ENCODE assay signal across 8 cellular contexts in genomic region chr12:49232940-49233841, GRCh38. TPM values are rescaled to one million over a fixed set of nuclear protein-coding genes. Genes with fewer than 3 reads are reported as not detected.
DNase-seq lines count a peak whose midpoint lies in the region; ATAC-seq, FAIRE-seq and TF ChIP-seq lines count a peak whose summit lies in the region.

No MANE protein-coding gene starts in this region.

- TF ChIP-seq POLR2A in K562 (conservative IDR thresholded peaks at IDR 0.05), result no peak

- H3K36me3 ChIP-seq in HAP-1 (replicated peaks) (no peaks in the 10 kb centered on the region), K562 (ENCODE audit: control insufficient read depth, insufficient read depth, low read length) (no peaks in the 10 kb centered on the region)

- POLR2A ChIA-PET in K562 (lab: Yijun Ruan, JAX), result interaction anchor here (0.6 to 4.2 kb wide), 18 partner anchors 11 to 850 kb away, joined by 3 to 72 read pairs (median 3); partner anchors contain the start of genes TROAP, TUBA1B and TUBA1C

- peak overlapping the region; percentile 89 for H3K4me3 Mint-ChIP-seq in stimulated activated memory B cell treated with anti-CD40 and anti-IgM and Interleukin-4, amounts not matched to agents 10 μg/mL and 1 μg/mL and 100 μg/mL, for 72 hours

- H2AFZ ChIP-seq in K562 (ENCODE audit: low read depth, low read length), result peak overlapping the region; percentile 95

- peak; percentile 16 to 29; a peak in 2 of 4 replicates for TF ChIP-seq RAD21 in K562 (CRISPR knock-in tag; conservative IDR thresholded peaks at IDR 0.05 in 1 of 2, IDR thresholded peaks at IDR 0.05 in 1 of 2)

- in situ Hi-C loops in HAP-1 (cut with MboI; ENCODE audit: low sequenced_read_pairs), result loop anchor here (10.0 kb wide), 1 partner anchor 98 kb away; the partner anchor contains the start of gene TUBA1B
- in situ Hi-C loops in K562 (cut with MboI), result loop anchor here (5.0 kb wide), 2 partner anchors 91 to 171 kb away; partner anchors contain the start of gene KMT2D

- FAIRE-seq in K562 (lab: Jason Lieb, UNC), result peak; percentile 100

- peaks cover 16% of the 10 kb centered on the region for H3K4me1 Mint-ChIP-seq in stimulated activated memory B cell treated with anti-CD40 and anti-IgM and Interleukin-4, amounts not matched to agents 10 μg/mL and 1 μg/mL and 100 μg/mL, for 72 hours

- H3K4me1 ChIP-seq in HAP-1, result peaks cover 37% of the 10 kb centered on the region
- peaks cover 27 to 40% of the 10 kb centered on the region in 2 experiments for H3K4me1 ChIP-seq in K562 (replicated peaks in 1 of 2; ENCODE audit: control insufficient read depth in 2 of 2, insufficient read depth in 2 of 2, low read length in 2 of 2)

- no peaks in the 10 kb centered on the region for H3K27me3 Mint-ChIP-seq in stimulated activated memory B cell treated with anti-CD40 and anti-IgM and Interleukin-4, amounts not matched to agents 10 μg/mL and 1 μg/mL and 100 μg/mL, for 72 hours

- 6% methylated on average over 25 of the region's 25 CpGs for WGBS in K562 (ENCODE audit: insufficient coverage, low coverage, missing lambda C conversion rate)

- no peaks in the 10 kb centered on the region; the same call in 1 of the 3 replicates for H3K79me2 ChIP-seq in K562 (ENCODE audit: control insufficient read depth, insufficient read depth, low read length)

- H3K27me3 ChIP-seq in HAP-1 (ENCODE audit: low read depth) (no peaks in the 10 kb centered on the region), K562 (ENCODE audit: control insufficient read depth in 2 of 2, insufficient read depth in 2 of 2, low read length in 2 of 2) (no peaks in the 10 kb centered on the region)

- peak overlapping the region; percentile 87 for H3K27ac ChIP-seq in K562 (ENCODE audit: extremely low read depth, low read depth, low read length)

- TF ChIP-seq EP300 in K562 (IDR thresholded peaks at IDR 0.05; ENCODE audit: low read length), result peak; percentile 88

- H3K9me3 Mint-ChIP-seq in stimulated activated memory B cell treated with anti-CD40 and anti-IgM and Interleukin-4, amounts not matched to agents 10 μg/mL and 1 μg/mL and 100 μg/mL, for 72 hours, result no peaks in the 10 kb centered on the region

- peak overlapping the region; percentile 88 for H3K27ac Mint-ChIP-seq in stimulated activated memory B cell treated with anti-CD40 and anti-IgM and Interleukin-4, amounts not matched to agents 10 μg/mL and 1 μg/mL and 100 μg/mL, for 72 hours

- ATAC-seq in K562 (peak; percentile 90), GM19395 (IDR thresholded peaks at IDR 0.05; ENCODE audit: unreplicated experiment) (no peak), HG02759 (IDR thresholded peaks at IDR 0.05; ENCODE audit: unreplicated experiment) (no peak), GM18873 (IDR thresholded peaks at IDR 0.05; ENCODE audit: low FRiP score, unreplicated experiment) (no peak)
- ATAC-seq in stimulated activated memory B cell treated with anti-CD40 and anti-IgM and Interleukin-4, amounts not matched to agents 10 μg/mL and 1 μg/mL and 100 μg/mL, for 72 hours, result no peak

- peak; percentile 45 to 62 (median 57) for TF ChIP-seq CTCF in K562 (IDR thresholded peaks at IDR 0.05 in 2 of 3, conservative IDR thresholded peaks at IDR 0.05 in 1 of 3; ENCODE audit: insufficient read depth in 2 of 3, low read depth in 1 of 3, low read length in 3 of 3)

- intact Hi-C loops in K562 (cut with micrococcal nuclease), result loop anchor here (1.0 to 10.0 kb wide), 4 partner anchors 34 to 238 kb away; partner anchors contain the start of genes DDN and TUBA1A

- no peaks in the 10 kb centered on the region for H3K9me1 ChIP-seq in K562 (ENCODE audit: control insufficient read depth, insufficient read depth, low read length)

- no peaks in the 10 kb centered on the region for H3K9me3 ChIP-seq in HAP-1
- no peaks in the 10 kb centered on the region for H3K9me3 ChIP-seq in K562 (replicated peaks; ENCODE audit: control insufficient read depth, insufficient read depth, low read depth, low read length)

- 0 out of 2 replicates have a peak, but pooled peaks cover 2% of the 10 kb centered on the region for H4K20me1 ChIP-seq in K562 (replicated peaks; ENCODE audit: control insufficient read depth, insufficient read depth, low read length)

- no peaks in the 10 kb centered on the region for H3K36me3 Mint-ChIP-seq in stimulated activated memory B cell treated with anti-CD40 and anti-IgM and Interleukin-4, amounts not matched to agents 10 μg/mL and 1 μg/mL and 100 μg/mL, for 72 hours

- H3K4me2 ChIP-seq in K562 (ENCODE audit: insufficient read depth, low read length), result peak overlapping the region; percentile 87

- CTCF ChIA-PET in K562 (lab: Yijun Ruan, JAX; ENCODE audit: low intra/inter-chr PET ratio), result interaction anchor here (0.6 to 2.3 kb wide), 5 partner anchors 25 to 173 kb away, joined by 4 to 11 read pairs (median 5); partner anchors contain the start of genes KMT2D and TUBA1B

- H3K9ac ChIP-seq in K562 (ENCODE audit: insufficient read depth in 1 of 2, low read depth in 2 of 2, low read length in 2 of 2), result peak overlapping the region; percentile 76 to 87; a peak in 3 of 4 replicates

- H3K4me3 ChIP-seq in HAP-1 (no peak overlapping the region), K562 (peak overlapping the region; percentile 34)

- DNase-seq in HAP-1 (ENCODE audit: low spot score in 2 of 2) (peak; percentile 96 to 97), NCI-H446 (lab: John Stamatoyannopoulos, UW) (peak; percentile 66 to 73), K562 (ENCODE audit: extremely low read depth in 1 of 4, low spot score in 3 of 4) (peak; percentile 85 to 98 (median 89)), left kidney (ENCODE audit: low read depth, low spot score) (peak; percentile 90)

- BruUV-seq in K562 (replicated peaks; lab: Mats Ljungman, UMichigan), result TSS peak; percentile 89

TF ChIP-seq in K562, 482 proteins besides CTCF, POLR2A, EP300 and RAD21 (continues in another document):
- TF ChIP-seq ZNF282 (CRISPR knock-in tag; IDR thresholded peaks at IDR 0.05) (no peak), TRIM24 (IDR thresholded peaks at IDR 0.05) (peak; percentile 93 to 94), SNIP1 (IDR thresholded peaks at IDR 0.05; ENCODE audit: low read depth) (no peak), NR2C2 (CRISPR knock-in tag; IDR thresholded peaks at IDR 0.05) (no peak), NR2C2 (tag; IDR thresholded peaks at IDR 0.05) (no peak), EGR1 (conservative IDR thresholded peaks at IDR 0.05) (no peak)

RNA-seq across cellular contexts. Expression of gene TUBA1C, which starts 31.7 kb away (rescaled TPM):
- total RNA-seq in K562 (2011; cell fraction: chromatin; rRNA removed; ENCODE audit: low replicate concordance), result 176 and 423 TPM in 2 replicates
- total RNA-seq in K562 (2011; cell fraction: nucleolus; rRNA removed), result 383 and 414 TPM in 2 replicates
- 358 and 385 TPM in 2 replicates for total RNA-seq in K562 (2011; cell fraction: nucleoplasm; rRNA removed)
- total RNA-seq in K562 (2014; rRNA removed) (755 and 1,088 TPM in 2 replicates), K562 (2014; rRNA removed; fragmentation: Illumina TruSeq; extraction: Trizol) (779 and 914 TPM in 2 replicates), K562 (2015; rRNA removed; fragmentation: Illumina TruSeq; extraction: Trizol) (912 and 926 TPM in 2 replicates), K562 (2021) (839 and 845 TPM in 2 replicates)
- polyA plus RNA-seq in K562 (2011; rRNA removed) (2,698 and 3,950 TPM in 2 replicates), K562 (2014; fragmentation: Illumina TruSeq; extraction: Trizol) (2,770 and 3,012 TPM in 2 replicates), K562 (2014; fragmentation: Nextera tagmentation; extraction: Ambion mirVana) (1,000 to 10,000 TPM in 1 of 2 experiments, 100 to 1,000 TPM in 1; 776 to 1,185 TPM), K562 (2014; rRNA removed) (1,517 and 1,660 TPM in 2 replicates)
- polyA plus RNA-seq in K562 (2011; cell fraction: cytosol; rRNA removed), result 6,167 and 6,224 TPM in 2 replicates
- 965 and 1,239 TPM in 2 replicates for polyA plus RNA-seq in K562 (2011; cell fraction: nucleus; rRNA removed)
- 1,132 and 1,153 TPM in 2 replicates for polyA plus RNA-seq in K562 (2012)
- polyA minus RNA-seq in K562 (2011; rRNA and poly(A)+ RNA removed), result 2,193 and 2,971 TPM in 2 replicates
- polyA minus RNA-seq in K562 (2011; cell fraction: cytosol; rRNA and poly(A)+ RNA removed), result 751 and 929 TPM in 2 replicates
- 192 and 360 TPM in 2 replicates for polyA minus RNA-seq in K562 (2011; cell fraction: nucleus; rRNA and poly(A)+ RNA removed)

RNA-seq across cellular contexts. Expression of gene TUBA1A, which starts 44.3 kb away (rescaled TPM):
- 9.3 and 22.8 TPM in 2 replicates for total RNA-seq in K562 (2011; cell fraction: chromatin; rRNA removed; ENCODE audit: low replicate concordance)
- total RNA-seq in K562 (2011; cell fraction: nucleolus; rRNA removed), result 15.7 and 17.7 TPM in 2 replicates
- total RNA-seq in K562 (2011; cell fraction: nucleoplasm; rRNA removed), result 10.5 and 14.7 TPM in 2 replicates
- total RNA-seq in K562 (2014; rRNA removed), result 9.6 and 10.2 TPM in 2 replicates
- total RNA-seq in K562 (2014; rRNA removed; fragmentation: Illumina TruSeq; extraction: Trizol), result 7.1 and 7.4 TPM in 2 replicates
- total RNA-seq in K562 (2015; rRNA removed; fragmentation: Illumina TruSeq; extraction: Trizol), result 11.5 and 11.9 TPM in 2 replicates
- total RNA-seq in K562 (2021), result 7.7 and 8.6 TPM in 2 replicates
- polyA plus RNA-seq in K562 (2011; rRNA removed), result 45.1 and 161 TPM in 2 replicates
- polyA plus RNA-seq in K562 (2011; cell fraction: cytosol; rRNA removed), result 70.9 and 239 TPM in 2 replicates
- 21.0 and 76.7 TPM in 2 replicates for polyA plus RNA-seq in K562 (2011; cell fraction: nucleus; rRNA removed)
- 27.7 and 59.0 TPM in 2 replicates for polyA plus RNA-seq in K562 (2012)
- polyA plus RNA-seq in K562 (2014; fragmentation: Illumina TruSeq; extraction: Trizol), result 16.3 and 18.8 TPM in 2 replicates
- polyA plus RNA-seq in K562 (2014; fragmentation: Nextera tagmentation; extraction: Ambion mirVana), result 10 to 100 TPM; 23.7 to 24.2 TPM
- 11.7 and 13.9 TPM in 2 replicates for polyA plus RNA-seq in K562 (2014; rRNA removed)
- polyA minus RNA-seq in K562 (2011; rRNA and poly(A)+ RNA removed), result 35.5 and 78.6 TPM in 2 replicates
- 12.4 and 33.4 TPM in 2 replicates for polyA minus RNA-seq in K562 (2011; cell fraction: cytosol; rRNA and poly(A)+ RNA removed)
- 6.2 and 22.2 TPM in 2 replicates for polyA minus RNA-seq in K562 (2011; cell fraction: nucleus; rRNA and poly(A)+ RNA removed)
